8 cellular contexts compared by ENCODE assay signal in the genomic region with DNA sequence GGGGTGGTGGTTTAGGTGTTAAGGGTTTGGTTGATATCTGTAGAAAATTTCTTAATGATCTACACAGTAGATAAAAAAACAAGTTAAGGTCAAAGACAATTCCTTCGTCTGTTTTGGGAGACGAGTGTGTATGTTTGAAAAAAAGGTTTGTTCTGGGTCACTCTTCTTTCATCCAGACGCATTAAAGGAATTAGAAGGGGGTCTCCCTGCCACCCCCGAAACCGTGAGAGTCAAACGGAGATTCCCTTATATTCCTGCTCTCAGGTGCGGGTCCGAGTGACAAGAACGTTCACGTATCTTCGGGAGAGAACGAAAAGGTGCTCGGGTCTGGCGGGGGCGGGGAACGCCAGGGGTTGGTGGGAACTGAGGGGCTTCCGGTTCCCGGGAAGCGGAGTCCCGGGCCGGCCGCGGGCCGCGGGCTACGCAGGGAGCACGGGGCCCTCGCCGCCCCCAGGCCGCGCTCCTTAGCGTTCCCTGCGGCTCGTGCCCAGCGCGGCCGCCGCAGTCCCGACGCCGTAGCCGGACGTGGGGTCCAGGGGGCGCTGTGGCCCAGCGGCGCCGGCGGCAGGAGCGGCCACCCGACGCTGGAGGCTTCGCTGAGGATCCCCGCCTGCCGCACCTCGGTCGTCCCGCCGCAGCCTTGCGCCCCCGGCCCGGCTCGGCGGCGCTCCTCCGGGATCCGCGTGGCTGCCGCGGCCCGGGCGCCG. TPM values are rescaled to one million over a fixed set of nuclear protein-coding genes. Genes with fewer than 3 reads are reported as not detected.
DNase-seq lines count a peak whose midpoint lies in the region; ATAC-seq and TF ChIP-seq lines count a peak whose summit lies in the region.

A gene with protein sequence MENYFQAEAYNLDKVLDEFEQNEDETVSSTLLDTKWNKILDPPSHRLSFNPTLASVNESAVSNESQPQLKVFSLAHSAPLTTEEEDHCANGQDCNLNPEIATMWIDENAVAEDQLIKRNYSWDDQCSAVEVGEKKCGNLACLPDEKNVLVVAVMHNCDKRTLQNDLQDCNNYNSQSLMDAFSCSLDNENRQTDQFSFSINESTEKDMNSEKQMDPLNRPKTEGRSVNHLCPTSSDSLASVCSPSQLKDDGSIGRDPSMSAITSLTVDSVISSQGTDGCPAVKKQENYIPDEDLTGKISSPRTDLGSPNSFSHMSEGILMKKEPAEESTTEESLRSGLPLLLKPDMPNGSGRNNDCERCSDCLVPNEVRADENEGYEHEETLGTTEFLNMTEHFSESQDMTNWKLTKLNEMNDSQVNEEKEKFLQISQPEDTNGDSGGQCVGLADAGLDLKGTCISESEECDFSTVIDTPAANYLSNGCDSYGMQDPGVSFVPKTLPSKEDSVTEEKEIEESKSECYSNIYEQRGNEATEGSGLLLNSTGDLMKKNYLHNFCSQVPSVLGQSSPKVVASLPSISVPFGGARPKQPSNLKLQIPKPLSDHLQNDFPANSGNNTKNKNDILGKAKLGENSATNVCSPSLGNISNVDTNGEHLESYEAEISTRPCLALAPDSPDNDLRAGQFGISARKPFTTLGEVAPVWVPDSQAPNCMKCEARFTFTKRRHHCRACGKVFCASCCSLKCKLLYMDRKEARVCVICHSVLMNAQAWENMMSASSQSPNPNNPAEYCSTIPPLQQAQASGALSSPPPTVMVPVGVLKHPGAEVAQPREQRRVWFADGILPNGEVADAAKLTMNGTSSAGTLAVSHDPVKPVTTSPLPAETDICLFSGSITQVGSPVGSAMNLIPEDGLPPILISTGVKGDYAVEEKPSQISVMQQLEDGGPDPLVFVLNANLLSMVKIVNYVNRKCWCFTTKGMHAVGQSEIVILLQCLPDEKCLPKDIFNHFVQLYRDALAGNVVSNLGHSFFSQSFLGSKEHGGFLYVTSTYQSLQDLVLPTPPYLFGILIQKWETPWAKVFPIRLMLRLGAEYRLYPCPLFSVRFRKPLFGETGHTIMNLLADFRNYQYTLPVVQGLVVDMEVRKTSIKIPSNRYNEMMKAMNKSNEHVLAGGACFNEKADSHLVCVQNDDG (N-terminal part only) (plus strand): TSS at position 577 of the 707 bp plus-strand sequence. CDS start 91,118 bp downstream, outside the sequence.

- H3K9me3 ChIP-seq in ovary (no peaks in the 10 kb centered on the region), tibial nerve (no peaks in the 10 kb centered on the region)

- peaks cover 3% of the 10 kb centered on the region for H3K9me3 Mint-ChIP-seq in activated naive CD8-positive, alpha-beta T cell treated with anti-CD3 and anti-CD28 coated beads for 36 hours

- H3K27ac ChIP-seq in ovary (peak within 1 kb of the TSS; percentile 98 to 100), tibial nerve (peak within 1 kb of the TSS; percentile 86 to 97 (median 96))

- ATAC-seq in GM21737 (IDR thresholded peaks at IDR 0.05; ENCODE audit: unreplicated experiment) (peak; percentile 71), Right ventricle myocardium inferior (peak; percentile 96)

- no peaks in the 10 kb centered on the region for H3K27me3 Mint-ChIP-seq in activated naive CD8-positive, alpha-beta T cell treated with anti-CD3 and anti-CD28 coated beads for 36 hours

- H3K36me3 Mint-ChIP-seq in activated naive CD8-positive, alpha-beta T cell treated with anti-CD3 and anti-CD28 coated beads for 36 hours, result peaks cover 1% of the 10 kb centered on the region

- H3K27ac Mint-ChIP-seq in activated naive CD8-positive, alpha-beta T cell treated with anti-CD3 and anti-CD28 coated beads for 36 hours, result peak within 1 kb of the TSS; percentile 86

- H3K4me3 ChIP-seq in ovary (peak within 1 kb of the TSS; percentile 86), tibial nerve (peak within 1 kb of the TSS; percentile 72 to 83 (median 76))

- WGBS in ovary, 3 donors, result 0 to 1% (median 0%) methylated on average over 39 to 72 of the region's 72 CpGs
- WGBS in tibial nerve, 2 donors, result 1% methylated on average over 21 to 27 of the region's 72 CpGs

- DNase-seq in DMS79 (lab: John Stamatoyannopoulos, UW), result peak; percentile 33
- DNase-seq in Kasumi-1 (lab: John Stamatoyannopoulos, UW), result peak; percentile 59 to 61
- DNase-seq in SKM-1 (lab: John Stamatoyannopoulos, UW; ENCODE audit: unreplicated experiment), result peak; percentile 24
- peak; percentile 83 for DNase-seq in activated naive CD8-positive, alpha-beta T cell treated with anti-CD3 and anti-CD28 coated beads for 36 hours
- peak; percentile 83 for DNase-seq in Right ventricle myocardium inferior (ENCODE audit: missing footprints)
- peak; percentile 70 to 89 (median 80) for DNase-seq in ovary
- DNase-seq in tibial nerve (ENCODE audit: low spot score in 2 of 2), result peak; percentile 29 to 36

- TF ChIP-seq POLR2A in ovary (IDR thresholded peaks at IDR 0.05), result no peak
- TF ChIP-seq POLR2A in tibial nerve (IDR thresholded peaks at IDR 0.05), result peak in 1 of 2 donors; percentile 32

- H3K4me1 Mint-ChIP-seq in activated naive CD8-positive, alpha-beta T cell treated with anti-CD3 and anti-CD28 coated beads for 36 hours, result peaks cover 39% of the 10 kb centered on the region

- H3K36me3 ChIP-seq in ovary (no peaks in the 10 kb centered on the region), tibial nerve (no peaks in the 10 kb centered on the region)

- H3K27me3 ChIP-seq in ovary (no peaks in the 10 kb centered on the region), tibial nerve (no peaks in the 10 kb centered on the region)

- TF ChIP-seq EP300 in ovary (IDR thresholded peaks at IDR 0.05) (no peak), tibial nerve (IDR thresholded peaks at IDR 0.05) (no peak)

- H3K4me1 ChIP-seq in ovary (ENCODE audit: insufficient read depth) (peaks cover 5% of the 10 kb centered on the region), tibial nerve (peaks cover 0 to 52% (median 8%) of the 10 kb centered on the region in 4 donors)

- intact Hi-C loops in Right ventricle myocardium inferior (cut with DNase I) (loop anchor here (5.0 kb wide), 1 partner anchor 156 kb away; no protein-coding TSS in a partner anchor), ovary (cut with DNase I) (no loop called here)

- peak within 1 kb of the TSS; percentile 86 for H3K4me3 Mint-ChIP-seq in activated naive CD8-positive, alpha-beta T cell treated with anti-CD3 and anti-CD28 coated beads for 36 hours

- peak in 2 of 3 donors; percentile 92 to 93 for TF ChIP-seq CTCF in ovary (IDR thresholded peaks at IDR 0.05)
- TF ChIP-seq CTCF in tibial nerve (IDR thresholded peaks at IDR 0.05), result peak; percentile 58 to 96 (median 92)

RNA-seq across cellular contexts. Expression of the gene that starts here (rescaled TPM):
- total RNA-seq in activated naive CD8-positive, alpha-beta T cell treated with anti-CD3 and anti-CD28 coated beads for 36 hours, result 1 to 10 TPM; 6.1 to 6.3 TPM
- total RNA-seq in Right ventricle myocardium inferior (18.0 TPM), ovary (10 to 100 TPM; 28.0 to 40.8 (median 34.1) TPM), tibial nerve (10 to 100 TPM; 29.1 to 39.6 (median 35.0) TPM)
- 10 to 100 TPM; 12.9 to 28.0 TPM for polyA plus RNA-seq in ovary

Comparison
In these comparisons a context has a peak if more than half of its experiments do, and no peak if none do; other contexts are left out.
1. Peak in every context shown above with its lines: DNase-seq, ATAC-seq, H3K4me3 ChIP-seq and H3K27ac ChIP-seq.
2. DNase-seq: peak in every context shown above with its lines; median percentile 83 in activated naive CD8-positive, alpha-beta T cell treated with anti-CD3 and anti-CD28 coated beads for 36 hours; 83 in Right ventricle myocardium inferior; 80 in ovary; 60 in Kasumi-1; 33 in DMS79; 32 in tibial nerve; 24 in SKM-1.